In genomic region chr9:134536931-134537330, GRCh38 we compare ENCODE assay signal across 27 cellular contexts.
DNase-seq lines count a peak whose midpoint lies in the region; ATAC-seq, FAIRE-seq and TF ChIP-seq lines count a peak whose summit lies in the region.
"Had no signal": no experiment of that assay in that cellular context is flagged by ENCODE, and none has a peak within 500 bp of the region (broad histone marks: within the 10 kb centered on the region; RNA-seq: fewer than 3 reads in every experiment).

No MANE protein-coding gene starts in this region.

- intact Hi-C loops in Right ventricle myocardium inferior (cut with DNase I) (no loop called here), heart right ventricle (cut with DNase I) (loop anchor here in 1 of 10 donors (10.0 kb wide), 1 partner anchor 108 kb away; the partner anchor contains the start of gene COL5A1)

- H3K9me3 ChIP-seq in heart right ventricle (peaks cover 0 to 3% (median 0%) of the 10 kb centered on the region in 11 donors), astrocyte (ENCODE audit: insufficient read depth, low read depth, low read length) (no peaks in the 10 kb centered on the region), mesodermal cell (ENCODE audit: control insufficient read depth, low read length) (peaks cover 12% of the 10 kb centered on the region), smooth muscle cell (replicated peaks; ENCODE audit: low read depth) (no peaks in the 10 kb centered on the region)
- H3K9me3 ChIP-seq: BE2C, MG63 had no signal

- H3K4me1 ChIP-seq in heart right ventricle, result peaks cover 0 to 32% (median 0%) of the 10 kb centered on the region in 9 donors
- peaks cover 39% of the 10 kb centered on the region for H3K4me1 ChIP-seq in astrocyte (ENCODE audit: insufficient read depth, low read length)
- peaks cover 37% of the 10 kb centered on the region for H3K4me1 ChIP-seq in mesodermal cell (ENCODE audit: control insufficient read depth, insufficient read depth, low read length, poor library complexity, severe bottlenecking)
- peaks cover 13% of the 10 kb centered on the region for H3K4me1 ChIP-seq in smooth muscle cell (ENCODE audit: low read depth)
- H3K4me1 ChIP-seq: BE2C had no signal

- H3K27ac Mint-ChIP-seq in astrocyte (ENCODE audit: unreplicated experiment), result peak overlapping the region; percentile 96

- TF ChIP-seq CTCF in heart right ventricle (IDR thresholded peaks at IDR 0.05) (no peak), astrocyte (IDR thresholded peaks at IDR 0.05; ENCODE audit: insufficient read depth, low read depth, low read length) (no peak), smooth muscle cell (IDR thresholded peaks at IDR 0.05; ENCODE audit: borderline replicate concordance, insufficient read depth, poor library complexity, severe bottlenecking) (no peak)

- peaks cover 5% of the 10 kb centered on the region for H3K9me3 Mint-ChIP-seq in astrocyte (ENCODE audit: unreplicated experiment)

- H3K4me2 ChIP-seq in astrocyte (ENCODE audit: low read length) (peak overlapping the region; percentile 80), smooth muscle cell (peak overlapping the region; percentile 75)

- H4K20me1 ChIP-seq in astrocyte (ENCODE audit: insufficient read depth, low read length) (no peaks in the 10 kb centered on the region), smooth muscle cell (ENCODE audit: low read depth) (no peaks in the 10 kb centered on the region)

- H3K36me3 Mint-ChIP-seq in astrocyte (ENCODE audit: low read depth, unreplicated experiment), result peaks cover under 1% of the 10 kb centered on the region

- peak; percentile 26 for DNase-seq in Right ventricle myocardium inferior (ENCODE audit: missing footprints)
- no peak for DNase-seq in heart right ventricle
- DNase-seq in astrocyte (ENCODE audit: low read depth), result no peak
- no peak for DNase-seq in smooth muscle cell (lab: John Stamatoyannopoulos, UW; ENCODE audit: unreplicated experiment)
- no peak for DNase-seq in mucosa of gallbladder (ENCODE audit: low spot score)
- no peak for DNase-seq in amygdala (lab: John Stamatoyannopoulos, UW)
- DNase-seq: 8988T; ACHN; BE2C; Calu3; DMS79 treated with DMSO at 0.1 percent for 48 hours; GF-D8; KBM-7; MG63; NCI-H1105 treated with DMSO at 0.1 percent for 48 hours; NCI-H2029; NCI-H446 treated with DMSO at 0.1 percent for 48 hours; NCI-H526; NCI-H82; NK-92 treated with Interleukin-12 subunit alpha and Interleukin-12 subunit beta, amount 100 ng/mL, for 24 hours; RPMI8226; SHP77 treated with DMSO at 0.1 percent for 48 hours had no signal

- H3K27me3 ChIP-seq in heart right ventricle, result peaks cover 0 to 54% (median 13%) of the 10 kb centered on the region in 7 donors
- no peaks in the 10 kb centered on the region for H3K27me3 ChIP-seq in astrocyte (ENCODE audit: insufficient read depth, low read length)
- H3K27me3 ChIP-seq in smooth muscle cell (ENCODE audit: low read depth), result no peaks in the 10 kb centered on the region
- H3K27me3 ChIP-seq: BE2C, MG63 had no signal

- 88% methylated on average over 14 of the region's 14 CpGs for WGBS in heart right ventricle, 2 donors
- 87 to 95% methylated on average over 9 to 14 of the region's 14 CpGs for WGBS in mesodermal cell (ENCODE audit: insufficient coverage in 2 of 2), 2 experiments
- 91% methylated on average over 14 of the region's 14 CpGs for WGBS in smooth muscle cell (ENCODE audit: low lambda C conversion rate)

- H3K4me3 Mint-ChIP-seq in astrocyte (ENCODE audit: unreplicated experiment), result peak overlapping the region; percentile 42

- H3F3A ChIP-seq in smooth muscle cell (ENCODE audit: low read depth), result peaks cover 14% of the 10 kb centered on the region

- no peaks in the 10 kb centered on the region for H3K27me3 Mint-ChIP-seq in astrocyte (ENCODE audit: low read depth, unreplicated experiment)

- FAIRE-seq in astrocyte (lab: Jason Lieb, UNC), result no peak
- FAIRE-seq: GM12891, GM19239, HTR-8/SVneo had no signal

- H3K36me3 ChIP-seq in heart right ventricle, result no peaks in the 10 kb centered on the region
- H3K36me3 ChIP-seq in astrocyte (ENCODE audit: insufficient read depth, low read length), result no peaks in the 10 kb centered on the region
- H3K36me3 ChIP-seq in mesodermal cell (ENCODE audit: control insufficient read depth, insufficient read depth, low read length), result no peaks in the 10 kb centered on the region
- no peaks in the 10 kb centered on the region for H3K36me3 ChIP-seq in smooth muscle cell (ENCODE audit: low read depth)
- H3K36me3 ChIP-seq: BE2C, MG63 had no signal

- H3K79me2 ChIP-seq in astrocyte (ENCODE audit: insufficient read depth, low read length) (no peaks in the 10 kb centered on the region), smooth muscle cell (ENCODE audit: low read depth) (no peaks in the 10 kb centered on the region)

- no peak for ATAC-seq in Right ventricle myocardium inferior
- ATAC-seq in heart right ventricle, result no peak
- no peak for ATAC-seq in GM19467 (IDR thresholded peaks at IDR 0.05; ENCODE audit: unreplicated experiment)

- H3K9ac ChIP-seq in astrocyte (ENCODE audit: low read length) (peak overlapping the region; percentile 69), smooth muscle cell (ENCODE audit: low read depth) (peak overlapping the region; percentile 88)

- H3K4me3 ChIP-seq in heart right ventricle (no peak overlapping the region), astrocyte (ENCODE audit: insufficient read depth, low read depth, low read length) (no peak overlapping the region), mesodermal cell (ENCODE audit: extremely low read depth, insufficient read depth, low read length, poor library complexity, severe bottlenecking) (no peak overlapping the region), smooth muscle cell (no peak overlapping the region)
- H3K4me3 ChIP-seq: MG63 had no signal

- H3K4me1 Mint-ChIP-seq in astrocyte (ENCODE audit: low read depth, unreplicated experiment), result peaks cover 32% of the 10 kb centered on the region

- H3K27ac ChIP-seq in heart right ventricle, result no peak overlapping the region
- H3K27ac ChIP-seq in astrocyte (ENCODE audit: low read depth, low read length), result no peak overlapping the region
- H3K27ac ChIP-seq in mesodermal cell (ENCODE audit: low read depth, low read length, severe bottlenecking), result peak overlapping the region; percentile 10
- H3K27ac ChIP-seq in smooth muscle cell (ENCODE audit: low read depth), result peak overlapping the region; percentile 99

- no peak overlapping the region for H2AFZ ChIP-seq in astrocyte (ENCODE audit: low read depth, low read length)
- H2AFZ ChIP-seq in smooth muscle cell (ENCODE audit: low read depth), result no peak overlapping the region

Comparison
In these comparisons a context has a peak if more than half of its experiments do, and no peak if none do; other contexts are left out.
1. H3K27ac ChIP-seq: peak in mesodermal cell (single experiment) and smooth muscle cell (single experiment); none in heart right ventricle (0 of 10) and astrocyte (single experiment).